In genomic region chr7:28409716-28410627, GRCh38 we compare ENCODE assay signal across 8 cellular contexts. TPM values are rescaled to one million over a fixed set of nuclear protein-coding genes. Genes with fewer than 3 reads are reported as not detected.
DNase-seq lines count a peak whose midpoint lies in the region; ATAC-seq and TF ChIP-seq lines count a peak whose summit lies in the region.

No MANE protein-coding gene starts in this region.

- H3K4me2 ChIP-seq in mesenchymal stem cell (ENCODE audit: low read length, poor library complexity, severe bottlenecking) = peak overlapping the region; percentile 91

- H4K91ac ChIP-seq in mesenchymal stem cell (ENCODE audit: low read length) = peak overlapping the region; percentile 54

- peak overlapping the region; percentile 87 for H3K27ac Mint-ChIP-seq in activated T-cell treated with anti-CD3 and anti-CD28 coated beads, Interleukin-2, amount 50 U/mL, for 24 hours

- H3K9me3 ChIP-seq in Panc1 (ENCODE audit: control insufficient read depth, insufficient read depth, low read depth, low read length) (no peaks in the 10 kb centered on the region), duodenal mucosa (ENCODE audit: control insufficient read depth in 1 of 2, low read length in 2 of 2) (no peaks in the 10 kb centered on the region), mesenchymal stem cell (ENCODE audit: control insufficient read depth, low read length) (no peaks in the 10 kb centered on the region), tibial nerve (no peaks in the 10 kb centered on the region)

- H3K4me1 ChIP-seq in Panc1 (ENCODE audit: control insufficient read depth, insufficient read depth, low read length) (peaks cover 12% of the 10 kb centered on the region), duodenal mucosa (ENCODE audit: control insufficient read depth in 1 of 2, insufficient read depth in 2 of 2, low read length in 2 of 2) (peaks cover 8 to 10% of the 10 kb centered on the region in 2 donors), mesenchymal stem cell (ENCODE audit: control insufficient read depth, insufficient read depth, low read depth, low read length) (peaks cover 9% of the 10 kb centered on the region), tibial nerve (peaks cover 0 to 50% (median 19%) of the 10 kb centered on the region in 4 donors)

- H3K27me3 Mint-ChIP-seq in activated T-cell treated with anti-CD3 and anti-CD28 coated beads, Interleukin-2, amount 50 U/mL, for 24 hours = peaks cover 87% of the 10 kb centered on the region

- no peak overlapping the region for H3K14ac ChIP-seq in mesenchymal stem cell (ENCODE audit: low read length in 2 of 2)

- peak overlapping the region; percentile 80 for H3K4me3 Mint-ChIP-seq in activated T-cell treated with anti-CD3 and anti-CD28 coated beads, Interleukin-2, amount 50 U/mL, for 24 hours

- in situ Hi-C loops in Panc1 (cut with HindIII; ENCODE audit: low pct_unique_long_range_greater_than_20kb, low sequenced_read_pairs) = no loop called here

- H3K4me1 Mint-ChIP-seq in activated T-cell treated with anti-CD3 and anti-CD28 coated beads, Interleukin-2, amount 50 U/mL, for 24 hours (ENCODE audit: low read depth) = peaks cover 48% of the 10 kb centered on the region

- peaks cover 2% of the 10 kb centered on the region for H3K79me1 ChIP-seq in mesenchymal stem cell (replicated peaks; ENCODE audit: low read length, poor library complexity, severe bottlenecking)

- CTCF ChIA-PET in Panc1 (lab: Charles Lee) = no interaction called here

- ATAC-seq in Panc1 (peak; percentile 59), GM21390 (IDR thresholded peaks at IDR 0.05; ENCODE audit: unreplicated experiment) (no peak), HG02852 (IDR thresholded peaks at IDR 0.05; ENCODE audit: unreplicated experiment) (no peak)

- H2AFZ ChIP-seq in mesenchymal stem cell (ENCODE audit: low read depth, low read length) = peak overlapping the region; percentile 32

- no peak overlapping the region for H3K23ac ChIP-seq in mesenchymal stem cell (ENCODE audit: low read length in 2 of 2)

- no peak overlapping the region for H4K8ac ChIP-seq in mesenchymal stem cell (ENCODE audit: low read length)

- H3K4me3 ChIP-seq in Panc1 (ENCODE audit: low read depth in 2 of 2, low read length in 2 of 2) = peak overlapping the region; percentile 38 to 72
- H3K4me3 ChIP-seq in duodenal mucosa (ENCODE audit: low read depth in 1 of 2, low read length in 2 of 2) = peak overlapping the region; percentile 57 to 64
- peak overlapping the region; percentile 79 to 83 for H3K4me3 ChIP-seq in mesenchymal stem cell (ENCODE audit: insufficient read depth in 1 of 2, low read depth in 1 of 2, low read length in 2 of 2)
- H3K4me3 ChIP-seq in tibial nerve = peak overlapping the region; percentile 43 to 80 (median 56)

- peak; percentile 40 for DNase-seq in activated T-cell treated with anti-CD3 and anti-CD28 coated beads, Interleukin-2, amount 50 U/mL, for 24 hours
- no peak for DNase-seq in activated T-cell treated with anti-CD3 and anti-CD28 coated beads for 4 hours
- DNase-seq in Panc1 (ENCODE audit: low read depth, low spot score) = no peak
- DNase-seq in mesenchymal stem cell = peak; percentile 54
- peak; percentile 20 to 43 for DNase-seq in tibial nerve (ENCODE audit: low spot score in 2 of 2)

- intact Hi-C loops in Panc1 (cut with micrococcal nuclease; ENCODE audit: unreplicated experiment) = no loop called here

- no peak overlapping the region for H2AK5ac ChIP-seq in mesenchymal stem cell (ENCODE audit: low read length, severe bottlenecking)

- no TSS peak for BruUV-seq in Panc1 (replicated peaks; lab: Mats Ljungman, UMichigan)

- 0% methylated on average over 49 of the region's 92 CpGs for WGBS in mesenchymal stem cell
- 0 to 1% methylated on average over 55 to 64 of the region's 92 CpGs for WGBS in tibial nerve, 2 donors

- no peak overlapping the region for H3K27ac ChIP-seq in Panc1 (ENCODE audit: low read length)
- H3K27ac ChIP-seq in duodenal mucosa (ENCODE audit: low read depth, low read length) = no peak overlapping the region
- H3K27ac ChIP-seq in mesenchymal stem cell (ENCODE audit: low read length, poor library complexity, severe bottlenecking) = no peak overlapping the region
- peak overlapping the region; percentile 74 to 94 (median 83) for H3K27ac ChIP-seq in tibial nerve

- POLR2A ChIA-PET in Panc1 (lab: Charles Lee) = no interaction called here

- H2BK120ac ChIP-seq in mesenchymal stem cell (ENCODE audit: low read depth, low read length) = no peak overlapping the region

- H3K36me3 Mint-ChIP-seq in activated T-cell treated with anti-CD3 and anti-CD28 coated beads, Interleukin-2, amount 50 U/mL, for 24 hours (ENCODE audit: low read depth) = no peaks in the 10 kb centered on the region

- H3K18ac ChIP-seq in mesenchymal stem cell (ENCODE audit: low read depth in 1 of 2, low read length in 2 of 2) = peak overlapping the region in 1 of 2 experiments; percentile 30

- H3K27me3 ChIP-seq in Panc1 (ENCODE audit: control insufficient read depth, insufficient read depth, low read length) (peaks cover 45% of the 10 kb centered on the region), duodenal mucosa (ENCODE audit: control insufficient read depth in 1 of 2, insufficient read depth in 2 of 2, low read length in 2 of 2) (peaks cover 29 to 48% of the 10 kb centered on the region in 2 donors), mesenchymal stem cell (ENCODE audit: control insufficient read depth in 1 of 2, insufficient read depth in 1 of 2, low read length in 2 of 2) (no peaks in the 10 kb centered on the region), tibial nerve (no peaks in the 10 kb centered on the region)

- TF ChIP-seq CTCF in Panc1 (IDR thresholded peaks at IDR 0.05) (no peak), tibial nerve (IDR thresholded peaks at IDR 0.05) (peak in 1 of 5 experiments; percentile 14)

- no peak overlapping the region for H2BK15ac ChIP-seq in mesenchymal stem cell (ENCODE audit: low read depth, poor library complexity, severe bottlenecking)

- H3K9me3 Mint-ChIP-seq in activated T-cell treated with anti-CD3 and anti-CD28 coated beads, Interleukin-2, amount 50 U/mL, for 24 hours = no peaks in the 10 kb centered on the region

- H3K4ac ChIP-seq in mesenchymal stem cell (ENCODE audit: low read depth in 1 of 2, low read length in 2 of 2) = no peak overlapping the region

- peak overlapping the region; percentile 16 to 44 for H3K9ac ChIP-seq in duodenal mucosa (ENCODE audit: low read depth in 1 of 2, low read length in 2 of 2)
- peak overlapping the region; percentile 98 for H3K9ac ChIP-seq in mesenchymal stem cell (ENCODE audit: low read length)

- no peak overlapping the region for H2BK5ac ChIP-seq in mesenchymal stem cell (ENCODE audit: low read depth, low read length, poor library complexity, severe bottlenecking)

- TF ChIP-seq EP300 in tibial nerve (IDR thresholded peaks at IDR 0.05) = peak in 1 of 2 donors; percentile 4

- H3K36me3 ChIP-seq in Panc1 (ENCODE audit: control insufficient read depth, insufficient read depth, low read length) (no peaks in the 10 kb centered on the region; the same call in 1 of the 2 replicates), duodenal mucosa (ENCODE audit: control insufficient read depth in 1 of 2, insufficient read depth in 2 of 2, low read length in 2 of 2) (no peaks in the 10 kb centered on the region), mesenchymal stem cell (ENCODE audit: control insufficient read depth in 1 of 2, insufficient read depth in 2 of 2, low read depth in 1 of 2, low read length in 2 of 2) (no peaks in the 10 kb centered on the region), tibial nerve (no peaks in the 10 kb centered on the region)

- no peak for TF ChIP-seq POLR2A in tibial nerve (IDR thresholded peaks at IDR 0.05)

- H2BK12ac ChIP-seq in mesenchymal stem cell (ENCODE audit: low read length in 2 of 2) = no peak overlapping the region

RNA-seq across cellular contexts. Expression of gene CREB5, which starts 2.3 kb away (rescaled TPM):
- total RNA-seq in Panc1 (2021; ENCODE audit: unreplicated experiment) = 3.1 TPM
- polyA plus RNA-seq in Panc1 (2012; ENCODE audit: insufficient read length) = 5.4 TPM
- polyA plus RNA-seq in mesenchymal stem cell (2013, experiment 1 of 2) = 2.7 TPM
- polyA plus RNA-seq in mesenchymal stem cell (2013, experiment 2 of 2) = 2.8 TPM
- 10 to 100 TPM; 16.8 to 22.4 (median 20.9) TPM for total RNA-seq in tibial nerve

Comparison
In these comparisons a context has a peak if more than half of its experiments do, and no peak if none do; other contexts are left out.
1. DNase-seq: peak in activated T-cell treated with anti-CD3 and anti-CD28 coated beads, Interleukin-2, amount 50 U/mL, for 24 hours (single experiment), mesenchymal stem cell (single experiment) and tibial nerve (2 of 2); none in activated T-cell treated with anti-CD3 and anti-CD28 coated beads for 4 hours (single experiment) and Panc1 (single experiment).
2. H3K27ac ChIP-seq: peak in tibial nerve (4 of 4); none in Panc1 (single experiment), duodenal mucosa (single experiment) and mesenchymal stem cell (single experiment).
3. Peak in every context shown above with its lines, with median percentiles within 50 percentile points of each other: H3K4me3 ChIP-seq.